16 cellular contexts compared by ENCODE assay signal in the genomic region with DNA sequence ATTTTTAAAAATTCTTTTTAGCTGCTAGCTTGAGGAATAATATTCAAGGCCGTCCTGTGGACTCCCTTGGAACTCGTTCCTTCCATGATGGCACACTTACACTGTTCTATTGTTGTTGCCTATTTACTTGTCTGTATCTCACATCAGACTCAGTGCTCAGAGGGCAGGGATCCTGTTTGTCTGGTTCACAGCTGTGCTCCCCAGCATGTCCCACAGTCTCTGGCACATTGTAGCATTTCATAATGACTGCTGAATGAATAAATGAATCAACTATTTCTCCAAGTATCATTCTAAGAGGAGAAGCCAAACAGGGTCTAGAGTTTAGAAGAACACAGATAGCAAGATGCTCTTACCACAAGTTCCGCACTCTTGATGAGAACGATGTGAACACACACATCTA. TPM values are rescaled to one million over a fixed set of nuclear protein-coding genes. Genes with fewer than 3 reads are reported as not detected.
DNase-seq lines count a peak whose midpoint lies in the region; ATAC-seq and TF ChIP-seq lines count a peak whose summit lies in the region.
"Had no signal": no experiment of that assay in that cellular context is flagged by ENCODE, and none has a peak within 500 bp of the region (broad histone marks: within the 10 kb centered on the region; RNA-seq: fewer than 3 reads in every experiment).

No MANE protein-coding gene starts in this region.

- peak overlapping the region; percentile 87 for H3K27ac Mint-ChIP-seq in Calu3 (ENCODE audit: unreplicated experiment)
- peak overlapping the region; percentile 85 for H3K27ac Mint-ChIP-seq in progenitor cell of endocrine pancreas
- H3K27ac Mint-ChIP-seq in glutamatergic neuron (ENCODE audit: unreplicated experiment), result no peak overlapping the region

- H3K4me1 Mint-ChIP-seq in Calu3 (ENCODE audit: low read depth, unreplicated experiment) (peaks cover 58% of the 10 kb centered on the region), progenitor cell of endocrine pancreas (ENCODE audit: low read depth) (peaks cover 33% of the 10 kb centered on the region), glutamatergic neuron (ENCODE audit: low read depth, unreplicated experiment) (no peaks in the 10 kb centered on the region)
- H3K4me1 Mint-ChIP-seq: CD4-positive, CD25-positive, alpha-beta regulatory T cell had no signal

- H3K27me3 Mint-ChIP-seq in Calu3 (ENCODE audit: unreplicated experiment) (no peaks in the 10 kb centered on the region), progenitor cell of endocrine pancreas (no peaks in the 10 kb centered on the region), glutamatergic neuron (ENCODE audit: unreplicated experiment) (peaks cover 1% of the 10 kb centered on the region)

- peaks cover 2% of the 10 kb centered on the region for H3K4me1 ChIP-seq in right cardiac atrium (ENCODE audit: control insufficient read depth, insufficient read depth, low read length)

- H3K4me3 Mint-ChIP-seq in Calu3 (ENCODE audit: low read depth, unreplicated experiment) (no peak overlapping the region), progenitor cell of endocrine pancreas (ENCODE audit: low read depth) (no peak overlapping the region), glutamatergic neuron (ENCODE audit: unreplicated experiment) (no peak overlapping the region)
- H3K4me3 Mint-ChIP-seq: CD4-positive, CD25-positive, alpha-beta regulatory T cell had no signal

- H3K27ac ChIP-seq in caudate nucleus (ENCODE audit: low read depth, low read length) (no peak overlapping the region), right cardiac atrium (ENCODE audit: low read length) (peak overlapping the region; percentile 20)
- H3K27ac ChIP-seq: RWPE1 had no signal

- CTCF ChIA-PET in Calu3 (lab: Charles Lee), result no interaction called here

- no peaks in the 10 kb centered on the region for H3K27me3 ChIP-seq in right cardiac atrium (ENCODE audit: control insufficient read depth, insufficient read depth)

- H3K4me3 ChIP-seq in right cardiac atrium (ENCODE audit: low read length), result no peak overlapping the region
- H3K4me3 ChIP-seq: K562 had no signal

- DNase-seq in Calu3, result peak; percentile 34
- DNase-seq in caudate nucleus (lab: John Stamatoyannopoulos, UW), result peak in 43 of 61 donors; percentile 1 to 90 (median 48)
- DNase-seq in right cardiac atrium, result no peak
- DNase-seq in progenitor cell of endocrine pancreas (ENCODE audit: low spot score, unreplicated experiment), result no peak
- no peak for DNase-seq in DMS153 treated with DMSO at 0.1 percent for 48 hours (lab: John Stamatoyannopoulos, UW; ENCODE audit: unreplicated experiment)
- DNase-seq in glutamatergic neuron, result no peak
- DNase-seq in NCI-H1092 (lab: John Stamatoyannopoulos, UW), result no peak
- DNase-seq in ecto neural progenitor cell (ENCODE audit: low spot score), result no peak
- DNase-seq: AML-193; CD4-positive, CD25-positive, alpha-beta regulatory T cell; DND-41; GDM1; NCI-H146; NCI-H2107 had no signal

- intact Hi-C loops in Calu3 (cut with micrococcal nuclease; ENCODE audit: unreplicated experiment) (loop anchor here (2.0 kb wide), 1 partner anchor 24 kb away; no protein-coding TSS in a partner anchor), right cardiac atrium (cut with DNase I) (no loop called here)

- 70% methylated on average over 4 of the region's 4 CpGs for WGBS in right cardiac atrium

- BruUV-seq in Calu3 (replicated peaks; lab: Mats Ljungman, UMichigan), result no TSS peak

- no peak for TF ChIP-seq CTCF in Calu3 (IDR thresholded peaks at IDR 0.05; ENCODE audit: unreplicated experiment)
- no peak for TF ChIP-seq CTCF in progenitor cell of endocrine pancreas (IDR thresholded peaks at IDR 0.05; ENCODE audit: unreplicated experiment)
- TF ChIP-seq CTCF in glutamatergic neuron (IDR thresholded peaks at IDR 0.05; ENCODE audit: partially characterized antibody, unreplicated experiment), result no peak

- ATAC-seq in right cardiac atrium, result no peak
- ATAC-seq: K562 had no signal

- no peaks in the 10 kb centered on the region for H3K9me3 ChIP-seq in right cardiac atrium (ENCODE audit: control insufficient read depth, low read length)

- H3K9me3 Mint-ChIP-seq in Calu3 (ENCODE audit: low read depth, unreplicated experiment), result peaks cover 11% of the 10 kb centered on the region
- H3K9me3 Mint-ChIP-seq in progenitor cell of endocrine pancreas (ENCODE audit: low read depth), result peaks cover 16% of the 10 kb centered on the region
- peaks cover 2% of the 10 kb centered on the region for H3K9me3 Mint-ChIP-seq in glutamatergic neuron (ENCODE audit: unreplicated experiment)

- H3K36me3 Mint-ChIP-seq in Calu3 (ENCODE audit: insufficient read depth, unreplicated experiment) (peaks cover 29% of the 10 kb centered on the region), progenitor cell of endocrine pancreas (ENCODE audit: insufficient read depth) (peaks cover 12% of the 10 kb centered on the region), glutamatergic neuron (ENCODE audit: unreplicated experiment) (no peaks in the 10 kb centered on the region)

RNA-seq across cellular contexts. Expression of gene NTN4, which starts 48.0 kb away (rescaled TPM):
- total RNA-seq in Calu3 (2022) (68.4 and 76.5 TPM in 2 replicates), right cardiac atrium (100 to 1,000 TPM in 2 of 4 donors, 10 to 100 TPM in 2; 85.6 to 111 (median 103) TPM), progenitor cell of endocrine pancreas (7.2 and 7.4 TPM in 2 replicates), glutamatergic neuron (ENCODE audit: unreplicated experiment) (0.59 TPM)
- polyA plus RNA-seq in right cardiac atrium, result 62.9 TPM
- total RNA-seq: CD4-positive, CD25-positive, alpha-beta regulatory T cell had no signal
- polyA plus RNA-seq: K562 had no signal

Comparison
In these comparisons a context has a peak if more than half of its experiments do, and no peak if none do; other contexts are left out.
1. DNase-seq: peak in Calu3 (single experiment) and caudate nucleus (43 of 61); none in right cardiac atrium (0 of 3), progenitor cell of endocrine pancreas (single experiment), DMS153 treated with DMSO at 0.1 percent for 48 hours (single experiment), glutamatergic neuron (single experiment), NCI-H1092 (single experiment) and ecto neural progenitor cell (single experiment).